ENCODE assay signal across 9 cellular contexts in the genomic region with DNA sequence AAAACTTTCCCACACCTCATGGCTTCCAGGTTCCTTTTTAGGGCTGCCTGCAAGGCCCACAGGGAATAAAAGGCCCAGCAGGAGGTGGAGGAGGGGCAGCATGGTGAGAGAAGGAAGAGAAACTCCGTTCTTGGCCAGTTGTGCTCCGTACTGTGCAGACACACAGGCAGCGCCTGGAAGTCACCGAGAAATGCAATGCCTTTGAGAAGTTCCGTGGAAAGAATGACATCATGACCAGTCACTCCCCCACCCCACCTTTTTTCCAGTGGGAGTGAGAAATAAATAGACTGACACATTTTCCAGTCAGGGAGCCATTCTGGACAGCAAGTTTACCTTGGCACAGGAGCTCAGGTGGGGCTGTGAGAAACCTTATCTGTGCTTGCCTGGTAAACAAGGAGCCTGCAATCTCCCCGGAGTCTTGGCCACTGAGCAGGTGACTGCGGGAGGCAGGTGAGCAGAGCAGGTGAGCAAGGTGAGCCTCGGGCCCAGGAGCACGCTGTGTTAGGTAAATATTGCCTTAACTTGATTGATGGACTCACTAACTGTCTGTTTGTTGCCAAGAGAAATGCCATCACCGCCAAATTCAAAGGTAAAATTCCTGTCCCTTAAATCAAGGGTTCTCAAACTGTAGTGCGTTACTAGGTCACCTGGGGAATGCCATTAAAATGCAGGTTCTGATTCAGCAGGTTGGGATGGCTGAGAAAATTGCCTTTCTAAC. TPM values are rescaled to one million over a fixed set of nuclear protein-coding genes. Genes with fewer than 3 reads are reported as not detected.
DNase-seq lines count a peak whose midpoint lies in the region; ATAC-seq and TF ChIP-seq lines count a peak whose summit lies in the region.
"Had no signal": no experiment of that assay in that cellular context is flagged by ENCODE, and none has a peak within 500 bp of the region (broad histone marks: within the 10 kb centered on the region; RNA-seq: fewer than 3 reads in every experiment).

No MANE protein-coding gene starts in this region.

- H3F3A ChIP-seq in PC-3 (ENCODE audit: low read length, unreplicated experiment): no peaks in the 10 kb centered on the region

- H3K27ac Mint-ChIP-seq in CD14-positive monocyte: no peak overlapping the region

- H3K27me3 Mint-ChIP-seq in CD14-positive monocyte (ENCODE audit: low read depth in 3 of 3): peaks cover under 1 to 11% (median 4%) of the 10 kb centered on the region in 3 donors

- peak overlapping the region; percentile 41; the same call in 1 of the 2 replicates for H2AFZ ChIP-seq in PC-3 (ENCODE audit: low read length)

- no peaks in the 10 kb centered on the region for H3K36me3 ChIP-seq in PC-3 (ENCODE audit: low read depth, low read length)

- CTCF ChIA-PET in PC-3 (lab: Charles Lee): interaction anchor here (1.3 kb wide), 1 partner anchor 493 kb away, joined by 4 read pairs; no protein-coding TSS in a partner anchor

- H3K4me1 Mint-ChIP-seq in CD14-positive monocyte: peaks cover 12% of the 10 kb centered on the region

- H3K4me2 ChIP-seq in PC-3 (ENCODE audit: low read length): peak overlapping the region; percentile 69

- H3K4me3 ChIP-seq in PC-3 (ENCODE audit: low read length): peak overlapping the region; percentile 15; the same call in 1 of the 2 replicates

- peak; percentile 49 for ATAC-seq in HG03432 (IDR thresholded peaks at IDR 0.05; ENCODE audit: unreplicated experiment)
- peak; percentile 89 for ATAC-seq in PC-3
- peak; percentile 52 for ATAC-seq in left lobe of liver
- ATAC-seq in HG02798 (IDR thresholded peaks at IDR 0.05; ENCODE audit: poor library complexity, unreplicated experiment): no peak

- no peaks in the 10 kb centered on the region for H3K9me3 Mint-ChIP-seq in CD14-positive monocyte

- no peaks in the 10 kb centered on the region for H3K36me3 Mint-ChIP-seq in CD14-positive monocyte

- TF ChIP-seq CTCF in 22Rv1 (IDR thresholded peaks at IDR 0.05) (no peak), PC-3 (conservative IDR thresholded peaks at IDR 0.05; ENCODE audit: low read depth, low read length) (no peak), CD14-positive monocyte (IDR thresholded peaks at IDR 0.05) (no peak)

- DNase-seq in PC-3 (peak; percentile 91), left lobe of liver (ENCODE audit: low spot score) (no peak), CD14-positive monocyte (ENCODE audit: low spot score) (no peak), NCI-H2227 treated with DMSO at 0.1 percent for 48 hours (lab: John Stamatoyannopoulos, UW) (no peak)
- no peak for DNase-seq in activated CD4-positive, alpha-beta T cell treated with anti-CD3 and anti-CD28 coated beads for 4 hours
- DNase-seq: effector CD8-positive, alpha-beta T cell had no signal

- 0 out of 2 replicates have a peak, but pooled peaks cover 5% of the 10 kb centered on the region for H4K20me1 ChIP-seq in PC-3 (ENCODE audit: low read length)

- no peaks in the 10 kb centered on the region for H3K9me3 ChIP-seq in PC-3 (ENCODE audit: low read length)

- no peak overlapping the region for H3K4me3 Mint-ChIP-seq in CD14-positive monocyte

- peak overlapping the region; percentile 37 for H3K27ac ChIP-seq in 22Rv1
- H3K27ac ChIP-seq in PC-3 (ENCODE audit: low read length): peak overlapping the region; percentile 46

- no peaks in the 10 kb centered on the region for H3K9me2 ChIP-seq in PC-3 (replicated peaks; ENCODE audit: low read length)

- H3K4me1 ChIP-seq in PC-3 (ENCODE audit: insufficient read depth, low read length): peaks cover 29% of the 10 kb centered on the region

- BruUV-seq in PC-3 (replicated peaks; lab: Mats Ljungman, UMichigan): no TSS peak

- intact Hi-C loops in PC-3 (cut with micrococcal nuclease) (no loop called here), CD14-positive monocyte (cut with micrococcal nuclease) (no loop called here)

- H3K79me2 ChIP-seq in PC-3 (ENCODE audit: low read length): no peaks in the 10 kb centered on the region

- POLR2A ChIA-PET in PC-3 (lab: Charles Lee; ENCODE audit: unreplicated experiment): interaction anchor here (0.6 kb wide), 1 partner anchor 71 kb away, joined by 4 read pairs; the partner anchor contains the start of gene YPEL5

- H3K27me3 ChIP-seq in PC-3 (ENCODE audit: low read length): no peaks in the 10 kb centered on the region

- no peak overlapping the region; the same call in 1 of the 2 replicates for H3K9ac ChIP-seq in PC-3 (ENCODE audit: low read length)

RNA-seq across cellular contexts. Expression of gene LBH, which starts 13.5 kb away (rescaled TPM):
- total RNA-seq in PC-3 (2014; rRNA removed): 0.40 and 5.8 TPM in 2 replicates
- 7.6 TPM for total RNA-seq in left lobe of liver
- under 1 TPM; 0.42 to 0.76 TPM for polyA plus RNA-seq in CD14-positive monocyte
